ENCODE assay signal across 31 cellular contexts in genomic region chr4:52529983-52530382, GRCh38.
"Had no signal": no experiment of that assay in that cellular context is flagged by ENCODE, and none has a peak within 500 bp of the region (broad histone marks: within the 10 kb centered on the region; RNA-seq: fewer than 3 reads in every experiment).

No MANE protein-coding gene starts in this region.

- H3K4me3 ChIP-seq: ascending aorta, breast epithelium, Peyer's patch, SJSA1 had no signal

- H3K36me3 Mint-ChIP-seq: activated naive CD4-positive, alpha-beta T cell treated with anti-CD3 and anti-CD28 coated beads, Interleukin-2, amount 50 U/mL, for 24 hours; activated naive CD8-positive, alpha-beta T cell treated with anti-CD3 and anti-CD28 coated beads, Interleukin-2, amount 10 ng/mL, durations not matched to agents 7 days and 5 days had no signal

- H3K27me3 Mint-ChIP-seq: activated CD4-positive, alpha-beta memory T cell treated with anti-CD3 and anti-CD28 coated beads for 36 hours had no signal

- H3K27ac ChIP-seq: ascending aorta, breast epithelium, KMS-11, Peyer's patch, SJSA1 had no signal

- H3K36me3 ChIP-seq: ascending aorta, breast epithelium, Peyer's patch, SJSA1 had no signal

- H3K27me3 ChIP-seq: ascending aorta, breast epithelium, Peyer's patch, SJSA1 had no signal

- H3K4me3 Mint-ChIP-seq: activated CD4-positive, alpha-beta memory T cell treated with anti-CD3 and anti-CD28 coated beads for 36 hours; activated CD4-positive, alpha-beta T cell treated with anti-CD3 and anti-CD28 coated beads for 36 hours; activated naive CD4-positive, alpha-beta T cell treated with anti-CD3 and anti-CD28 coated beads, Interleukin-2, amount 50 U/mL, for 24 hours; activated naive CD8-positive, alpha-beta T cell treated with anti-CD3 and anti-CD28 coated beads, Interleukin-2, amount 10 ng/mL, durations not matched to agents 7 days and 5 days; activated T-cell treated with anti-CD3 and anti-CD28 coated beads, Interleukin-2, amount 50 U/mL, for 72 hours; activated T-helper 17 cell treated with anti-CD3 and anti-CD28 coated beads, Interleukin-2, amount 50 U/mL, for 72 hours; T-helper 1 cell treated with Interleukin-12 subunit alpha and Interleukin-12 subunit beta and Interleukin-4 antibody, amounts not matched to agents 30 μg/mL and 1 μg/mL, for 36 hours; T-helper 2 cell treated with Interferon-gamma antibody and Interleukin-4, amounts not matched to agents 5 μg/mL and 100 μg/mL, for 36 hours had no signal

- H3K9ac ChIP-seq: KMS-11, SK-N-SH had no signal

- H3K4me1 ChIP-seq: ascending aorta, breast epithelium, Peyer's patch, SJSA1 had no signal

- H3K9me3 ChIP-seq: ascending aorta, Peyer's patch, SK-N-SH had no signal

- H3K9me3 Mint-ChIP-seq: activated naive CD4-positive, alpha-beta T cell treated with anti-CD3 and anti-CD28 coated beads, Interleukin-2, amount 50 U/mL, for 24 hours; activated naive CD8-positive, alpha-beta T cell treated with anti-CD3 and anti-CD28 coated beads, Interleukin-2, amount 10 ng/mL, durations not matched to agents 7 days and 5 days; activated T-helper 17 cell treated with anti-CD3 and anti-CD28 coated beads, Interleukin-2, amount 50 U/mL, for 72 hours had no signal

- H3K4me2 ChIP-seq: KMS-11, SK-N-SH had no signal

- H3K4me1 Mint-ChIP-seq: activated CD4-positive, alpha-beta T cell treated with anti-CD3 and anti-CD28 coated beads for 36 hours; activated naive CD4-positive, alpha-beta T cell treated with anti-CD3 and anti-CD28 coated beads, Interleukin-2, amount 50 U/mL, for 24 hours; activated naive CD8-positive, alpha-beta T cell treated with anti-CD3 and anti-CD28 coated beads, Interleukin-2, amount 10 ng/mL, durations not matched to agents 7 days and 5 days; activated T-helper 17 cell treated with anti-CD3 and anti-CD28 coated beads, Interleukin-2, amount 50 U/mL, for 72 hours had no signal

- H3K27ac Mint-ChIP-seq: activated CD4-positive, alpha-beta memory T cell treated with anti-CD3 and anti-CD28 coated beads for 36 hours; activated CD4-positive, alpha-beta T cell treated with anti-CD3 and anti-CD28 coated beads for 36 hours; activated naive CD4-positive, alpha-beta T cell treated with anti-CD3 and anti-CD28 coated beads, Interleukin-2, amount 50 U/mL, for 24 hours; activated naive CD8-positive, alpha-beta T cell treated with anti-CD3 and anti-CD28 coated beads, Interleukin-2, amount 10 ng/mL, durations not matched to agents 7 days and 5 days; activated T-cell treated with anti-CD3 and anti-CD28 coated beads, Interleukin-2, amount 50 U/mL, for 72 hours; activated T-helper 17 cell treated with anti-CD3 and anti-CD28 coated beads, Interleukin-2, amount 50 U/mL, for 72 hours; T-helper 1 cell treated with Interleukin-12 subunit alpha and Interleukin-12 subunit beta and Interleukin-4 antibody, amounts not matched to agents 30 μg/mL and 1 μg/mL, for 36 hours; T-helper 2 cell treated with Interferon-gamma antibody and Interleukin-4, amounts not matched to agents 5 μg/mL and 100 μg/mL, for 36 hours had no signal

- DNase-seq: activated CD4-positive, alpha-beta memory T cell treated with anti-CD3 and anti-CD28 coated beads for 36 hours; activated CD4-positive, alpha-beta T cell treated with anti-CD3 and anti-CD28 coated beads for 36 hours; activated CD4-positive, alpha-beta T cell treated with anti-CD3 and anti-CD28 coated beads, Interleukin-2, amount 50 U/mL, for 1 hour; activated CD8-positive, alpha-beta memory T cell treated with anti-CD3 and anti-CD28 coated beads, Interleukin-2, amount 50 U/mL, for 4 hours; activated effector memory CD4-positive, alpha-beta T cell treated with anti-CD3 and anti-CD28 coated beads, Interleukin-2, amount 50 U/mL, for 16 hours; activated naive CD4-positive, alpha-beta T cell treated with Interleukin-2 at 50 U/mL for 16 hours; activated naive CD8-positive, alpha-beta T cell treated with anti-CD3 and anti-CD28 coated beads, Interleukin-2, amount 10 ng/mL, durations not matched to agents 7 days and 5 days; activated T-cell treated with anti-CD3 and anti-CD28 coated beads, Interleukin-2, amount 50 U/mL, for 1 hour; activated T-cell treated with anti-CD3 and anti-CD28 coated beads, Interleukin-2, amount 50 U/mL, for 72 hours; amygdala; MM.1S; MV-4-11; NCI-H1092; NCI-H1436 treated with DMSO at 0.1 percent for 48 hours; NCI-H1694 treated with DMSO at 0.1 percent for 48 hours; NCI-H2029; NCI-H345; NCI-H524 treated with DMSO at 0.1 percent for 48 hours; PC-3; Peyer's patch; RPMI8226; SHP77 treated with DMSO at 0.1 percent for 48 hours had no signal
